In genomic region chr12:131368073-131369071, GRCh38 we compare ENCODE assay signal across 15 cellular contexts.
DNase-seq lines count a peak whose midpoint lies in the region; ATAC-seq and TF ChIP-seq lines count a peak whose summit lies in the region.
"Had no signal": no experiment of that assay in that cellular context is flagged by ENCODE, and none has a peak within 500 bp of the region (broad histone marks: within the 10 kb centered on the region; RNA-seq: fewer than 3 reads in every experiment).

No MANE protein-coding gene starts in this region.

- no peak overlapping the region for H3K18ac ChIP-seq in neuronal stem cell (ENCODE audit: low read length)

- no peaks in the 10 kb centered on the region for H3K4me1 ChIP-seq in left ventricle myocardium inferior
- peaks cover 3 to 32% of the 10 kb centered on the region in 2 donors for H3K4me1 ChIP-seq in neuronal stem cell (ENCODE audit: control insufficient read depth in 2 of 2, insufficient read depth in 1 of 2, low read depth in 1 of 2, low read length in 2 of 2)
- no peaks in the 10 kb centered on the region for H3K4me1 ChIP-seq in upper lobe of right lung
- H3K4me1 ChIP-seq: Caco-2 had no signal

- no peaks in the 10 kb centered on the region for H3K9me3 Mint-ChIP-seq in activated CD4-positive, alpha-beta T cell treated with anti-CD3 and anti-CD28 coated beads, Interleukin-2, amount 10 ng/mL, durations not matched to agents 7 days and 5 days

- CTCF ChIA-PET in activated CD4-positive, alpha-beta T cell treated with anti-CD3 and anti-CD28 coated beads, Interleukin-2, amount 10 ng/mL, durations not matched to agents 7 days and 5 days (lab: Charles Lee): no interaction called here

- no peak for ATAC-seq in Right ventricle myocardium inferior
- no peak for ATAC-seq in left lobe of liver
- ATAC-seq in upper lobe of right lung: peak; percentile 13
- no peak for ATAC-seq in HG03025 (IDR thresholded peaks at IDR 0.05; ENCODE audit: low FRiP score, unreplicated experiment)

- H4K91ac ChIP-seq in neuronal stem cell (ENCODE audit: low read depth, low read length, poor library complexity): no peak overlapping the region

- H3K27ac Mint-ChIP-seq in activated CD4-positive, alpha-beta T cell treated with anti-CD3 and anti-CD28 coated beads, Interleukin-2, amount 10 ng/mL, durations not matched to agents 7 days and 5 days: no peak overlapping the region

- H3K9ac ChIP-seq in neuronal stem cell (ENCODE audit: low read depth, low read length, poor library complexity): no peak overlapping the region

- no peak for TF ChIP-seq CTCF in left ventricle myocardium inferior (IDR thresholded peaks at IDR 0.05; ENCODE audit: borderline replicate concordance)
- TF ChIP-seq CTCF in upper lobe of right lung (IDR thresholded peaks at IDR 0.05): no peak

- intact Hi-C loops in left ventricle myocardium inferior (cut with micrococcal nuclease): no loop called here
- intact Hi-C loops in Right ventricle myocardium inferior (cut with DNase I): no loop called here
- intact Hi-C loops in upper lobe of right lung (cut with DNase I): no loop called here

- no peaks in the 10 kb centered on the region for H3K36me3 Mint-ChIP-seq in activated CD4-positive, alpha-beta T cell treated with anti-CD3 and anti-CD28 coated beads, Interleukin-2, amount 10 ng/mL, durations not matched to agents 7 days and 5 days (ENCODE audit: low read depth)

- no peak overlapping the region for H3K4me3 Mint-ChIP-seq in activated CD4-positive, alpha-beta T cell treated with anti-CD3 and anti-CD28 coated beads, Interleukin-2, amount 10 ng/mL, durations not matched to agents 7 days and 5 days

- no peak overlapping the region for H2BK120ac ChIP-seq in neuronal stem cell (ENCODE audit: low read depth, low read length)

- DNase-seq in left ventricle myocardium inferior (peak; percentile 5), Right ventricle myocardium inferior (ENCODE audit: missing footprints) (no peak), left lobe of liver (ENCODE audit: low spot score) (peak; percentile 26), neuronal stem cell (ENCODE audit: low spot score) (no peak), upper lobe of right lung (peak; percentile 40)
- no peak for DNase-seq in stimulated activated CD4-positive, alpha-beta T cell treated with anti-CD3 and anti-CD28 coated beads, Interleukin-4, amount 100 ng/mL, for 1 hour
- no peak for DNase-seq in activated CD4-positive, alpha-beta T cell treated with anti-CD3 and anti-CD28 coated beads, Interleukin-2, amount 10 ng/mL, durations not matched to agents 7 days and 5 days
- DNase-seq: Caco-2, HCEC 1CT, IMR-90, Kasumi-1, NCI-H1930, NCI-H2171, NCI-H82 had no signal

- H3K4me2 ChIP-seq in neuronal stem cell (ENCODE audit: insufficient read depth, low read length, poor library complexity, severe bottlenecking): no peak overlapping the region

- H3K4me3 ChIP-seq in left ventricle myocardium inferior (no peak overlapping the region), neuronal stem cell (ENCODE audit: low read length in 2 of 2) (no peak overlapping the region), upper lobe of right lung (no peak overlapping the region)

- peak overlapping the region; percentile 17 for H3K14ac ChIP-seq in neuronal stem cell (ENCODE audit: low read length)

- H3K36me3 ChIP-seq in left ventricle myocardium inferior (no peaks in the 10 kb centered on the region), neuronal stem cell (replicated peaks in 1 of 2; ENCODE audit: control insufficient read depth in 2 of 2, insufficient read depth in 2 of 2, low read length in 2 of 2) (no peaks in the 10 kb centered on the region), upper lobe of right lung (no peaks in the 10 kb centered on the region)

- POLR2A ChIA-PET in activated CD4-positive, alpha-beta T cell treated with anti-CD3 and anti-CD28 coated beads, Interleukin-2, amount 10 ng/mL, durations not matched to agents 7 days and 5 days (lab: Charles Lee): no interaction called here

- no CpG with 5 or more reads among the region's 16 CpGs for WGBS in neuronal stem cell (ENCODE audit: extremely low coverage in 2 of 2, insufficient read length in 2 of 2, insufficient replicate concordance in 1 of 2), 2 donors

- no peaks in the 10 kb centered on the region for H3K4me1 Mint-ChIP-seq in activated CD4-positive, alpha-beta T cell treated with anti-CD3 and anti-CD28 coated beads, Interleukin-2, amount 10 ng/mL, durations not matched to agents 7 days and 5 days

- peak overlapping the region; percentile 81 for H2BK12ac ChIP-seq in neuronal stem cell (ENCODE audit: low read length)

- peaks cover 39% of the 10 kb centered on the region for H3K27me3 ChIP-seq in left ventricle myocardium inferior (ENCODE audit: low read depth)
- peaks cover 0 to 4% (median 0%) of the 10 kb centered on the region in 3 experiments for H3K27me3 ChIP-seq in neuronal stem cell (ENCODE audit: control insufficient read depth in 3 of 3, insufficient read depth in 3 of 3, low read depth in 1 of 3, low read length in 3 of 3)
- H3K27me3 ChIP-seq in upper lobe of right lung: no peaks in the 10 kb centered on the region

- H3K27me3 Mint-ChIP-seq in activated CD4-positive, alpha-beta T cell treated with anti-CD3 and anti-CD28 coated beads, Interleukin-2, amount 10 ng/mL, durations not matched to agents 7 days and 5 days: no peaks in the 10 kb centered on the region

- peak overlapping the region; percentile 5 for H2BK5ac ChIP-seq in neuronal stem cell (ENCODE audit: low read length)

- no peak overlapping the region for H3K4ac ChIP-seq in neuronal stem cell (ENCODE audit: low read length)

- peak overlapping the region; percentile 71 for H2BK15ac ChIP-seq in neuronal stem cell (ENCODE audit: low read length)

- no peaks in the 10 kb centered on the region for H3K79me1 ChIP-seq in neuronal stem cell (ENCODE audit: low read depth, low read length)

- H3K9me3 ChIP-seq in left ventricle myocardium inferior (replicated peaks) (no peaks in the 10 kb centered on the region), neuronal stem cell (replicated peaks in 1 of 2; ENCODE audit: control insufficient read depth in 2 of 2, insufficient read depth in 1 of 2, low read depth in 1 of 2, low read length in 2 of 2) (peaks cover 0 to 3% of the 10 kb centered on the region in 2 donors), upper lobe of right lung (no peaks in the 10 kb centered on the region)
- H3K9me3 ChIP-seq: Caco-2 had no signal

- peak overlapping the region; percentile 89 for H3K23ac ChIP-seq in neuronal stem cell (ENCODE audit: low read depth, low read length, poor library complexity)

- H3K27ac ChIP-seq in left ventricle myocardium inferior (replicated peaks) (no peak overlapping the region), neuronal stem cell (replicated peaks; ENCODE audit: low read length) (no peak overlapping the region), upper lobe of right lung (no peak overlapping the region)

- H2AFZ ChIP-seq in neuronal stem cell (ENCODE audit: low read length): no peak overlapping the region

- no peak overlapping the region for H4K8ac ChIP-seq in neuronal stem cell (ENCODE audit: low read depth, low read length)

- peak overlapping the region; percentile 60 for H2AK5ac ChIP-seq in neuronal stem cell (ENCODE audit: low read depth, low read length)

Comparison
In these comparisons a context has a peak if more than half of its experiments do, and no peak if none do; other contexts are left out.
1. DNase-seq: peak in left ventricle myocardium inferior (single experiment), left lobe of liver (single experiment) and upper lobe of right lung (single experiment); none in Right ventricle myocardium inferior (single experiment), neuronal stem cell (single experiment), stimulated activated CD4-positive, alpha-beta T cell treated with anti-CD3 and anti-CD28 coated beads, Interleukin-4, amount 100 ng/mL, for 1 hour (single experiment) and activated CD4-positive, alpha-beta T cell treated with anti-CD3 and anti-CD28 coated beads, Interleukin-2, amount 10 ng/mL, durations not matched to agents 7 days and 5 days (single experiment).